Comparison of ENCODE assay signal across 11 cellular contexts in the genomic region with DNA sequence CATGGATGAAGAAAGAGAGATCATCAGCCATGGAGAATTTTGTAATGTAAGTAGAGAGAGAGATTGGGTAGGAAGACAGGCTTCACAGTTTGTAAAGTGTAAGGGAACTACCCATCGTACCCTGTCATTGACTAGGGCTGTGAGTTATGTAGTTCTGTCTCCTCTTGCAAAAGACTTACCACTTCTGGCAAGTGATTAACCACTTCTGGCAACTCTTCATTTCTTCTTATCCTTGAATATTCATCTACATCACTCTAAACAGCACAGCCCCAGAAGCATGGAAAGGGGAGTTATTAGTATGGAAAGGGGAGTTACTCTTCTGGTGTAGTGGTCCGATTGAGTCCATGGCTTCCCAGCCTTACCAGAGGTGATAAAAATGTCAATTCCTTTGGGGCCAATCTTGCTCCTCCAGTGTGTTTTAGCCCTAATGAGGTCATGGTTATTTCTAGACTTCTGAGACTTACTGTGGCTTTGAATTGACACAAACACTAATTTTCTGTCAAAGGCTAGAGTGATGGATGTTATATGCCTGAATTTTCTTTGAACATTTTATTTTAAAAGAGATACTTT. TPM values are rescaled to one million over a fixed set of nuclear protein-coding genes. Genes with fewer than 3 reads are reported as not detected.
DNase-seq lines count a peak whose midpoint lies in the region; ATAC-seq and TF ChIP-seq lines count a peak whose summit lies in the region.
"Had no signal": no experiment of that assay in that cellular context is flagged by ENCODE, and none has a peak within 500 bp of the region (broad histone marks: within the 10 kb centered on the region; RNA-seq: fewer than 3 reads in every experiment).

No MANE protein-coding gene starts in this region.

- no peaks in the 10 kb centered on the region for H3K4me1 ChIP-seq in GM23338 (ENCODE audit: insufficient read depth)
- H3K4me1 ChIP-seq in breast epithelium, result no peaks in the 10 kb centered on the region

- H3K9me2 ChIP-seq in GM23338 (ENCODE audit: insufficient read depth), result no peaks in the 10 kb centered on the region

- H3K27ac ChIP-seq in GM23338 (ENCODE audit: low read depth) (0 out of 2 replicates have a peak overlapping the region, but pooled peaks have one; percentile 33), breast epithelium (no peak overlapping the region)

- ATAC-seq in GM18498 (IDR thresholded peaks at IDR 0.05; ENCODE audit: unreplicated experiment) (peak; percentile 46), GM23338 (no peak)
- peak; percentile 25 for ATAC-seq in activated naive CD8-positive, alpha-beta T cell treated with anti-CD3 and anti-CD28 coated beads, Interleukin-2, amount 50 U/mL, for 24 hours
- ATAC-seq in natural killer cell treated with Interleukin-12 subunit alpha and Interleukin-12 subunit beta and Interleukin-15 and Interleukin-18, amount 100 ng/mL, for 72 hours, result peak; percentile 83 to 85

- H3K36me3 ChIP-seq in GM23338 (ENCODE audit: insufficient read depth) (no peaks in the 10 kb centered on the region; the same call in 1 of the 2 replicates), breast epithelium (no peaks in the 10 kb centered on the region)

- no peaks in the 10 kb centered on the region for H3K9me3 ChIP-seq in breast epithelium

- H3K4me3 ChIP-seq in GM23338, result no peak overlapping the region
- no peak overlapping the region for H3K4me3 ChIP-seq in breast epithelium

- H3K4me2 ChIP-seq in GM23338, result no peak overlapping the region

- H3K27ac Mint-ChIP-seq in GM23338, result no peak overlapping the region
- peak overlapping the region; percentile 52 for H3K27ac Mint-ChIP-seq in activated naive CD8-positive, alpha-beta T cell treated with anti-CD3 and anti-CD28 coated beads, Interleukin-2, amount 50 U/mL, for 24 hours
- peak overlapping the region; percentile 85 to 88 for H3K27ac Mint-ChIP-seq in natural killer cell treated with Interleukin-12 subunit alpha and Interleukin-12 subunit beta and Interleukin-15 and Interleukin-18, amount 100 ng/mL, for 72 hours
- H3K27ac Mint-ChIP-seq: brain had no signal

- H3K4me3 Mint-ChIP-seq in GM23338, result no peak overlapping the region
- H3K4me3 Mint-ChIP-seq in activated naive CD8-positive, alpha-beta T cell treated with anti-CD3 and anti-CD28 coated beads, Interleukin-2, amount 50 U/mL, for 24 hours, result no peak overlapping the region
- H3K4me3 Mint-ChIP-seq in natural killer cell treated with Interleukin-12 subunit alpha and Interleukin-12 subunit beta and Interleukin-15 and Interleukin-18, amount 100 ng/mL, for 72 hours, result peak overlapping the region; percentile 32
- H3K4me3 Mint-ChIP-seq: brain had no signal

- no peaks in the 10 kb centered on the region for H3K27me3 ChIP-seq in GM23338 (ENCODE audit: insufficient read depth)
- no peaks in the 10 kb centered on the region for H3K27me3 ChIP-seq in breast epithelium

- no peak overlapping the region for H2AFZ ChIP-seq in GM23338

- peaks cover 2% of the 10 kb centered on the region; the same call in 1 of the 3 replicates for H3K9me3 Mint-ChIP-seq in GM23338
- H3K9me3 Mint-ChIP-seq in activated naive CD8-positive, alpha-beta T cell treated with anti-CD3 and anti-CD28 coated beads, Interleukin-2, amount 50 U/mL, for 24 hours, result no peaks in the 10 kb centered on the region
- H3K9me3 Mint-ChIP-seq in natural killer cell treated with Interleukin-12 subunit alpha and Interleukin-12 subunit beta and Interleukin-15 and Interleukin-18, amount 100 ng/mL, for 72 hours, result no peaks in the 10 kb centered on the region

- intact Hi-C loops in breast epithelium (cut with DNase I; ENCODE audit: low total_unique reads), result loop anchor here (5.0 kb wide), 1 partner anchor 1470 kb away; no protein-coding TSS in a partner anchor

- no peak for TF ChIP-seq POLR2A in breast epithelium (IDR thresholded peaks at IDR 0.05)

- DNase-seq in GM23338 (ENCODE audit: low spot score) (no peak), breast epithelium (ENCODE audit: low spot score in 2 of 2) (no peak), cerebellum (ENCODE audit: low spot score) (no peak), middle frontal gyrus (ENCODE audit: extremely low spot score, low spot score) (no peak)
- DNase-seq in activated naive CD8-positive, alpha-beta T cell treated with anti-CD3 and anti-CD28 coated beads, Interleukin-2, amount 50 U/mL, for 24 hours, result no peak
- no peak for DNase-seq in natural killer cell treated with Interleukin-12 subunit alpha and Interleukin-12 subunit beta and Interleukin-15 and Interleukin-18, amount 100 ng/mL, for 72 hours (ENCODE audit: low spot score)
- DNase-seq: hippocampal formation, NCI-H526 treated with DMSO at 0.1 percent for 48 hours, nucleus accumbens had no signal

- no peaks in the 10 kb centered on the region for H3K79me2 ChIP-seq in GM23338 (replicated peaks; ENCODE audit: insufficient read depth)

- H3F3A ChIP-seq in GM23338 (replicated peaks; ENCODE audit: low read depth), result no peaks in the 10 kb centered on the region

- H3K27me3 Mint-ChIP-seq in GM23338 (ENCODE audit: insufficient read depth, low read depth, poor library complexity), result no peaks in the 10 kb centered on the region
- no peaks in the 10 kb centered on the region for H3K27me3 Mint-ChIP-seq in activated naive CD8-positive, alpha-beta T cell treated with anti-CD3 and anti-CD28 coated beads, Interleukin-2, amount 50 U/mL, for 24 hours
- H3K27me3 Mint-ChIP-seq in natural killer cell treated with Interleukin-12 subunit alpha and Interleukin-12 subunit beta and Interleukin-15 and Interleukin-18, amount 100 ng/mL, for 72 hours, result no peaks in the 10 kb centered on the region
- H3K27me3 Mint-ChIP-seq: brain had no signal

- H4K20me1 ChIP-seq in GM23338 (replicated peaks; ENCODE audit: insufficient read depth), result no peaks in the 10 kb centered on the region

- peaks cover 4% of the 10 kb centered on the region; the same call in 1 of the 3 replicates for H3K36me3 Mint-ChIP-seq in GM23338 (ENCODE audit: low read depth)
- peaks cover 49% of the 10 kb centered on the region for H3K36me3 Mint-ChIP-seq in activated naive CD8-positive, alpha-beta T cell treated with anti-CD3 and anti-CD28 coated beads, Interleukin-2, amount 50 U/mL, for 24 hours (ENCODE audit: low read depth)
- peaks cover 39% of the 10 kb centered on the region for H3K36me3 Mint-ChIP-seq in natural killer cell treated with Interleukin-12 subunit alpha and Interleukin-12 subunit beta and Interleukin-15 and Interleukin-18, amount 100 ng/mL, for 72 hours

- no peak for TF ChIP-seq CTCF in GM23338 (conservative IDR thresholded peaks at IDR 0.05; ENCODE audit: low read depth in 2 of 2)
- no peak for TF ChIP-seq CTCF in breast epithelium (IDR thresholded peaks at IDR 0.05)

- H3K4me1 Mint-ChIP-seq in GM23338, result no peaks in the 10 kb centered on the region; the same call in 2 of the 3 replicates
- H3K4me1 Mint-ChIP-seq in activated naive CD8-positive, alpha-beta T cell treated with anti-CD3 and anti-CD28 coated beads, Interleukin-2, amount 50 U/mL, for 24 hours, result peaks cover 14% of the 10 kb centered on the region
- peaks cover 32 to 36% of the 10 kb centered on the region in 2 donors for H3K4me1 Mint-ChIP-seq in natural killer cell treated with Interleukin-12 subunit alpha and Interleukin-12 subunit beta and Interleukin-15 and Interleukin-18, amount 100 ng/mL, for 72 hours (ENCODE audit: low read depth in 2 of 2)
- H3K4me1 Mint-ChIP-seq: brain had no signal

RNA-seq across cellular contexts. Expression of gene STAT1, which starts 52.0 kb away (rescaled TPM):
- 43.2 and 47.4 TPM in 2 replicates for total RNA-seq in GM23338 (2014; rRNA removed; shearing (Covaris generic))
- polyA plus RNA-seq in GM23338 (2016; fragmentation: Nextera tagmentation; extraction: Ambion mirVana), result 15.1 and 16.3 TPM in 2 replicates
- total RNA-seq in natural killer cell treated with Interleukin-12 subunit alpha and Interleukin-12 subunit beta and Interleukin-15 and Interleukin-18, amount 100 ng/mL, for 72 hours, result 100 to 1,000 TPM; 145 to 252 TPM
- total RNA-seq in breast epithelium (10 to 100 TPM; 44.2 to 79.6 (median 59.4) TPM), cerebellum (24.7 TPM)
